ENCODE assay signal across 14 cellular contexts in genomic region chr19:6710273-6711077, GRCh38. TPM values are rescaled to one million over a fixed set of nuclear protein-coding genes. Genes with fewer than 3 reads are reported as not detected.
DNase-seq lines count a peak whose midpoint lies in the region; ATAC-seq, FAIRE-seq and TF ChIP-seq lines count a peak whose summit lies in the region.
"Had no signal": no experiment of that assay in that cellular context is flagged by ENCODE, and none has a peak within 500 bp of the region (broad histone marks: within the 10 kb centered on the region; RNA-seq: fewer than 3 reads in every experiment).

No MANE protein-coding gene starts in this region.

- H3K27ac Mint-ChIP-seq in CD14-positive monocyte = peak overlapping the region in 1 of 7 donors; percentile 30
- H3K27ac Mint-ChIP-seq in activated CD8-positive, alpha-beta T cell treated with anti-CD3 and anti-CD28 coated beads for 36 hours = no peak overlapping the region

- POLR2A ChIA-PET in activated CD8-positive, alpha-beta T cell treated with anti-CD3 and anti-CD28 coated beads for 36 hours (lab: Charles Lee) = no interaction called here
- POLR2A ChIA-PET in HepG2 (lab: Yijun Ruan, JAX) = interaction anchor here (1.2 to 1.6 kb wide), 2 partner anchors 15 to 20 kb away, joined by 3 to 5 read pairs; no protein-coding TSS in a partner anchor

- H2AFZ ChIP-seq in HepG2 (ENCODE audit: low read length) = no peak overlapping the region

- TF ChIP-seq POLR2A in HepG2 (IDR thresholded peaks at IDR 0.05; ENCODE audit: insufficient read depth in 1 of 2, low read depth in 2 of 2, low read length in 2 of 2) = peak in 1 of 2 experiments; percentile 46; a peak in 1 of 4 replicates

- DNase-seq in CD14-positive monocyte (ENCODE audit: low spot score) (peak; percentile 56), GM10266 (ENCODE audit: extremely low spot score) (no peak), HepG2 (ENCODE audit: low spot score) (no peak), NCI-H2196 treated with DMSO at 0.1 percent for 48 hours (lab: John Stamatoyannopoulos, UW; ENCODE audit: unreplicated experiment) (no peak), OCI-M2 (lab: John Stamatoyannopoulos, UW; ENCODE audit: unreplicated experiment) (no peak)
- peak; percentile 35 for DNase-seq in activated CD8-positive, alpha-beta T cell treated with anti-CD3 and anti-CD28 coated beads for 36 hours
- DNase-seq: activated CD8-positive, alpha-beta memory T cell treated with anti-CD3 and anti-CD28 coated beads for 24 hours; NCI-H446 treated with DMSO at 0.1 percent for 48 hours; stimulated activated CD4-positive, alpha-beta T cell treated with anti-CD3 and anti-CD28 coated beads, Interleukin-4, amount 100 ng/mL, for 1 hour had no signal

- ATAC-seq in activated CD8-positive, alpha-beta T cell treated with anti-CD3 and anti-CD28 coated beads for 36 hours = peak; percentile 28
- ATAC-seq in HepG2 (no peak), HG03342 (IDR thresholded peaks at IDR 0.05; ENCODE audit: unreplicated experiment) (no peak), GM18861 (IDR thresholded peaks at IDR 0.05; ENCODE audit: unreplicated experiment) (no peak)
- ATAC-seq: esophagus mucosa had no signal

- in situ Hi-C loops in HepG2 (cut with HindIII; ENCODE audit: extremely low pct_ligation_motif_present, low pct_unique_long_range_greater_than_20kb) = no loop called here

- no TSS peak for BruUV-seq in HepG2 (replicated peaks; lab: Mats Ljungman, UMichigan)

- no peak overlapping the region for H3K4me2 ChIP-seq in HepG2 (ENCODE audit: low read depth, low read length)

- TF ChIP-seq RAD21 in HepG2 (CRISPR knock-in tag; IDR thresholded peaks at IDR 0.05) = no peak

- H3K9me3 ChIP-seq in HepG2 (ENCODE audit: low read length) = no peaks in the 10 kb centered on the region
- H3K9me3 ChIP-seq: SJSA1 had no signal

- WGBS in HepG2 (ENCODE audit: low lambda C conversion rate) = 97% methylated on average over 30 of the region's 30 CpGs

- peaks cover 9% of the 10 kb centered on the region for H3K4me1 Mint-ChIP-seq in CD14-positive monocyte
- H3K4me1 Mint-ChIP-seq in activated CD8-positive, alpha-beta T cell treated with anti-CD3 and anti-CD28 coated beads for 36 hours (ENCODE audit: low read depth) = peaks cover 11% of the 10 kb centered on the region

- H3K27me3 Mint-ChIP-seq in CD14-positive monocyte (ENCODE audit: low read depth in 3 of 3) = peaks cover 43 to 55% (median 44%) of the 10 kb centered on the region in 3 donors
- peaks cover 21% of the 10 kb centered on the region for H3K27me3 Mint-ChIP-seq in activated CD8-positive, alpha-beta T cell treated with anti-CD3 and anti-CD28 coated beads for 36 hours

- H3K4me3 Mint-ChIP-seq in CD14-positive monocyte = peak overlapping the region in 1 of 2 donors; percentile 75
- H3K4me3 Mint-ChIP-seq in activated CD8-positive, alpha-beta T cell treated with anti-CD3 and anti-CD28 coated beads for 36 hours = no peak overlapping the region

- TF ChIP-seq CTCF in CD14-positive monocyte (IDR thresholded peaks at IDR 0.05) = peak; percentile 49
- TF ChIP-seq CTCF in GM10266 (IDR thresholded peaks at IDR 0.05; ENCODE audit: control insufficient read depth, insufficient read depth, low read depth, missing control alignments) = peak; percentile 53
- no peak for TF ChIP-seq CTCF in activated CD8-positive, alpha-beta T cell treated with anti-CD3 and anti-CD28 coated beads for 36 hours (IDR thresholded peaks at IDR 0.05)
- no peak for TF ChIP-seq CTCF in HepG2 (CRISPR knock-in tag; IDR thresholded peaks at IDR 0.05)

- H3K9me3 Mint-ChIP-seq in CD14-positive monocyte = peaks cover 0 to 12% (median 0%) of the 10 kb centered on the region in 7 donors
- H3K9me3 Mint-ChIP-seq in activated CD8-positive, alpha-beta T cell treated with anti-CD3 and anti-CD28 coated beads for 36 hours = no peaks in the 10 kb centered on the region

- no peak overlapping the region for H3K9ac ChIP-seq in HepG2 (ENCODE audit: insufficient read depth, low read depth, low read length)

- H4K20me1 ChIP-seq in HepG2 (ENCODE audit: insufficient read depth, low read length) = peaks cover 73% of the 10 kb centered on the region

- H3K4me3 ChIP-seq in HepG2 (replicated peaks in 1 of 3; ENCODE audit: insufficient read depth in 1 of 3, low read depth in 2 of 3, low read length in 3 of 3) = no peak overlapping the region
- H3K4me3 ChIP-seq: SJSA1 had no signal

- FAIRE-seq in HepG2 (lab: Jason Lieb, UNC) = no peak

- H3K27me3 ChIP-seq in HepG2 (ENCODE audit: control insufficient read depth in 1 of 2, insufficient read depth in 2 of 2, low read length in 2 of 2) = no peaks in the 10 kb centered on the region

- no peaks in the 10 kb centered on the region for H3K79me2 ChIP-seq in HepG2 (ENCODE audit: insufficient read depth, low read length)

- TF ChIP-seq EP300 in HepG2 (IDR thresholded peaks at IDR 0.05; ENCODE audit: low read depth in 2 of 2, low read length in 2 of 2) (no peak), HepG2 (CRISPR knock-in tag; IDR thresholded peaks at IDR 0.05; ENCODE audit: borderline replicate concordance) (no peak)

- peaks cover 32 to 79% of the 10 kb centered on the region in 2 experiments for H3K36me3 ChIP-seq in HepG2 (replicated peaks in 1 of 2; ENCODE audit: control insufficient read depth in 1 of 2, insufficient read depth in 2 of 2, low read length in 2 of 2)
- H3K36me3 ChIP-seq: SJSA1 had no signal

- no peak overlapping the region for H3K27ac ChIP-seq in HepG2 (ENCODE audit: extremely low read length, insufficient read depth, low read length)
- H3K27ac ChIP-seq: SJSA1 had no signal

- CTCF ChIA-PET in activated CD8-positive, alpha-beta T cell treated with anti-CD3 and anti-CD28 coated beads for 36 hours (lab: Charles Lee) = interaction anchor here (1.0 kb wide), 2 partner anchors 32 to 76 kb away, joined by 3 to 4 read pairs; no protein-coding TSS in a partner anchor
- CTCF ChIA-PET in HepG2 (lab: Yijun Ruan, JAX; ENCODE audit: low intra/inter-chr PET ratio, low total read pairs) = no interaction called here

- no peaks in the 10 kb centered on the region for H3K36me3 Mint-ChIP-seq in CD14-positive monocyte
- no peaks in the 10 kb centered on the region for H3K36me3 Mint-ChIP-seq in activated CD8-positive, alpha-beta T cell treated with anti-CD3 and anti-CD28 coated beads for 36 hours (ENCODE audit: low read depth)

- intact Hi-C loops in CD14-positive monocyte (cut with micrococcal nuclease) = loop anchor here in 1 of 2 donors (5.0 kb wide), 1 partner anchor 78 kb away; no protein-coding TSS in a partner anchor
- intact Hi-C loops in activated CD8-positive, alpha-beta T cell treated with anti-CD3 and anti-CD28 coated beads for 36 hours (cut with micrococcal nuclease) = no loop called here
- intact Hi-C loops in HepG2 (cut with micrococcal nuclease; ENCODE audit: unreplicated experiment) = no loop called here

- H3K4me1 ChIP-seq in HepG2 (ENCODE audit: insufficient read depth, low read length) = 0 out of 2 replicates have a peak, but pooled peaks cover 23% of the 10 kb centered on the region
- H3K4me1 ChIP-seq: SJSA1 had no signal

RNA-seq across cellular contexts. Expression of gene C3, which starts 10.0 kb away (rescaled TPM):
- polyA plus RNA-seq in CD14-positive monocyte (1 to 10 TPM; 2.4 to 3.2 TPM), HepG2 (2011; rRNA removed) (6,272 and 9,798 TPM in 2 replicates)
- total RNA-seq in activated CD8-positive, alpha-beta T cell treated with anti-CD3 and anti-CD28 coated beads for 36 hours = 1 to 10 TPM in 1 of 2 experiments, under 1 TPM in 1; 0.34 to 1.1 TPM
- total RNA-seq in HepG2 (2016; rRNA removed; fragmentation: Illumina TruSeq; extraction: Trizol) = 700 and 1,455 TPM in 2 replicates
- total RNA-seq in HepG2 (2016; cell fraction: cytosol; rRNA removed; fragmentation: Illumina TruSeq; extraction: Trizol; ENCODE audit: low read depth) = 160 and 192 TPM in 2 replicates
- total RNA-seq in HepG2 (2016; cell fraction: insoluble cytoplasmic fraction; rRNA removed; fragmentation: Illumina TruSeq; extraction: Trizol) = 643 and 1,412 TPM in 2 replicates
- 268 and 291 TPM in 2 replicates for total RNA-seq in HepG2 (2016; cell fraction: membrane; rRNA removed; fragmentation: Illumina TruSeq; extraction: Trizol)
- 1,410 and 1,846 TPM in 2 replicates for total RNA-seq in HepG2 (2016; cell fraction: nucleus; rRNA removed; fragmentation: Illumina TruSeq; extraction: Trizol)
- polyA plus RNA-seq in HepG2 (2011; cell fraction: cytosol; rRNA removed) = 4,601 and 7,618 TPM in 2 replicates
- polyA plus RNA-seq in HepG2 (2011; cell fraction: nucleus; rRNA removed) = 6,023 and 6,891 TPM in 2 replicates
- 3,859 and 6,494 TPM in 2 replicates for polyA plus RNA-seq in HepG2 (2012)
- 195 and 210 TPM in 2 replicates for polyA plus RNA-seq in HepG2 (2016; cell fraction: cytosol; fragmentation: Illumina TruSeq; extraction: Trizol; ENCODE audit: low read depth)
- polyA plus RNA-seq in HepG2 (2016; cell fraction: insoluble cytoplasmic fraction; fragmentation: Illumina TruSeq; extraction: Trizol; ENCODE audit: low read depth) = 903 and 1,023 TPM in 2 replicates
- 286 and 340 TPM in 2 replicates for polyA plus RNA-seq in HepG2 (2016; cell fraction: membrane; fragmentation: Illumina TruSeq; extraction: Trizol; ENCODE audit: low read depth)
- 3,631 and 3,793 TPM in 2 replicates for polyA plus RNA-seq in HepG2 (2016; cell fraction: nucleus; fragmentation: Illumina TruSeq; extraction: Trizol; ENCODE audit: insufficient read depth, low read depth)
- 785 and 9,683 TPM in 2 replicates for polyA minus RNA-seq in HepG2 (2011; rRNA and poly(A)+ RNA removed; ENCODE audit: low replicate concordance)
- polyA minus RNA-seq in HepG2 (2011; cell fraction: cytosol; rRNA and poly(A)+ RNA removed) = 2,000 and 4,520 TPM in 2 replicates
- 1,680 and 2,385 TPM in 2 replicates for polyA minus RNA-seq in HepG2 (2011; cell fraction: nucleus; rRNA and poly(A)+ RNA removed)
- total RNA-seq: SJSA1 had no signal

RNA-seq across cellular contexts. Expression of gene GPR108, which starts 26.9 kb away (rescaled TPM):
- polyA plus RNA-seq in CD14-positive monocyte (100 to 1,000 TPM; 129 to 147 TPM), HepG2 (2011; rRNA removed) (63.0 and 69.7 TPM in 2 replicates)
- total RNA-seq in activated CD8-positive, alpha-beta T cell treated with anti-CD3 and anti-CD28 coated beads for 36 hours = 10 to 100 TPM; 58.2 to 64.8 TPM
- total RNA-seq in HepG2 (2016; rRNA removed; fragmentation: Illumina TruSeq; extraction: Trizol) = 24.1 and 36.4 TPM in 2 replicates
- 38.0 and 46.7 TPM in 2 replicates for total RNA-seq in HepG2 (2016; cell fraction: cytosol; rRNA removed; fragmentation: Illumina TruSeq; extraction: Trizol; ENCODE audit: low read depth)
- total RNA-seq in HepG2 (2016; cell fraction: insoluble cytoplasmic fraction; rRNA removed; fragmentation: Illumina TruSeq; extraction: Trizol) = 17.4 and 36.4 TPM in 2 replicates
- 50.7 and 59.0 TPM in 2 replicates for total RNA-seq in HepG2 (2016; cell fraction: membrane; rRNA removed; fragmentation: Illumina TruSeq; extraction: Trizol)
- 28.9 and 37.5 TPM in 2 replicates for total RNA-seq in HepG2 (2016; cell fraction: nucleus; rRNA removed; fragmentation: Illumina TruSeq; extraction: Trizol)
- polyA plus RNA-seq in HepG2 (2011; cell fraction: cytosol; rRNA removed) = 52.1 and 59.5 TPM in 2 replicates
- 207 and 243 TPM in 2 replicates for polyA plus RNA-seq in HepG2 (2011; cell fraction: nucleus; rRNA removed)
- 28.8 and 45.1 TPM in 2 replicates for polyA plus RNA-seq in HepG2 (2012)
- polyA plus RNA-seq in HepG2 (2016; cell fraction: cytosol; fragmentation: Illumina TruSeq; extraction: Trizol; ENCODE audit: low read depth) = 45.8 and 48.0 TPM in 2 replicates
- polyA plus RNA-seq in HepG2 (2016; cell fraction: insoluble cytoplasmic fraction; fragmentation: Illumina TruSeq; extraction: Trizol; ENCODE audit: low read depth) = 22.1 and 29.5 TPM in 2 replicates
- polyA plus RNA-seq in HepG2 (2016; cell fraction: membrane; fragmentation: Illumina TruSeq; extraction: Trizol; ENCODE audit: low read depth) = 52.9 and 59.3 TPM in 2 replicates
- polyA plus RNA-seq in HepG2 (2016; cell fraction: nucleus; fragmentation: Illumina TruSeq; extraction: Trizol; ENCODE audit: insufficient read depth, low read depth) = 87.3 and 93.9 TPM in 2 replicates
- polyA minus RNA-seq in HepG2 (2011; rRNA and poly(A)+ RNA removed; ENCODE audit: low replicate concordance) = 154 and 189 TPM in 2 replicates
- 18.7 and 18.9 TPM in 2 replicates for polyA minus RNA-seq in HepG2 (2011; cell fraction: cytosol; rRNA and poly(A)+ RNA removed)
- 28.3 and 32.7 TPM in 2 replicates for polyA minus RNA-seq in HepG2 (2011; cell fraction: nucleus; rRNA and poly(A)+ RNA removed)

RNA-seq across cellular contexts. Expression of gene TRIP10, which starts 29.0 kb away (rescaled TPM):
- polyA plus RNA-seq in CD14-positive monocyte (1 to 10 TPM; 1.5 to 1.9 TPM), HepG2 (2011; rRNA removed) (33.2 and 39.4 TPM in 2 replicates)
- 10 to 100 TPM; 33.8 to 34.3 TPM for total RNA-seq in activated CD8-positive, alpha-beta T cell treated with anti-CD3 and anti-CD28 coated beads for 36 hours
- total RNA-seq in HepG2 (2016; rRNA removed; fragmentation: Illumina TruSeq; extraction: Trizol) = 24.1 and 32.5 TPM in 2 replicates
- 14.5 and 17.4 TPM in 2 replicates for total RNA-seq in HepG2 (2016; cell fraction: cytosol; rRNA removed; fragmentation: Illumina TruSeq; extraction: Trizol; ENCODE audit: low read depth)
- 21.0 and 35.2 TPM in 2 replicates for total RNA-seq in HepG2 (2016; cell fraction: insoluble cytoplasmic fraction; rRNA removed; fragmentation: Illumina TruSeq; extraction: Trizol)
- total RNA-seq in HepG2 (2016; cell fraction: membrane; rRNA removed; fragmentation: Illumina TruSeq; extraction: Trizol) = 24.2 and 24.9 TPM in 2 replicates
- 15.8 and 19.9 TPM in 2 replicates for total RNA-seq in HepG2 (2016; cell fraction: nucleus; rRNA removed; fragmentation: Illumina TruSeq; extraction: Trizol)
- 27.2 and 31.9 TPM in 2 replicates for polyA plus RNA-seq in HepG2 (2011; cell fraction: cytosol; rRNA removed)
- polyA plus RNA-seq in HepG2 (2011; cell fraction: nucleus; rRNA removed) = 93.2 and 99.5 TPM in 2 replicates
- 45.5 and 60.4 TPM in 2 replicates for polyA plus RNA-seq in HepG2 (2012)
- polyA plus RNA-seq in HepG2 (2016; cell fraction: cytosol; fragmentation: Illumina TruSeq; extraction: Trizol; ENCODE audit: low read depth) = 20.7 and 22.0 TPM in 2 replicates
- polyA plus RNA-seq in HepG2 (2016; cell fraction: insoluble cytoplasmic fraction; fragmentation: Illumina TruSeq; extraction: Trizol; ENCODE audit: low read depth) = 32.6 and 39.0 TPM in 2 replicates
- polyA plus RNA-seq in HepG2 (2016; cell fraction: membrane; fragmentation: Illumina TruSeq; extraction: Trizol; ENCODE audit: low read depth) = 29.2 and 30.7 TPM in 2 replicates
- polyA plus RNA-seq in HepG2 (2016; cell fraction: nucleus; fragmentation: Illumina TruSeq; extraction: Trizol; ENCODE audit: insufficient read depth, low read depth) = 79.8 and 91.2 TPM in 2 replicates
- 17.1 and 24.3 TPM in 2 replicates for polyA minus RNA-seq in HepG2 (2011; rRNA and poly(A)+ RNA removed; ENCODE audit: low replicate concordance)
- polyA minus RNA-seq in HepG2 (2011; cell fraction: cytosol; rRNA and poly(A)+ RNA removed) = 14.9 and 15.0 TPM in 2 replicates
- 19.4 and 20.3 TPM in 2 replicates for polyA minus RNA-seq in HepG2 (2011; cell fraction: nucleus; rRNA and poly(A)+ RNA removed)

RNA-seq across cellular contexts. Expression of gene TNFSF14, which starts 40.5 kb away (rescaled TPM):
- 1 to 10 TPM in 1 of 2 donors, under 1 TPM in 1; 0.81 to 4.5 TPM for polyA plus RNA-seq in CD14-positive monocyte
- total RNA-seq in activated CD8-positive, alpha-beta T cell treated with anti-CD3 and anti-CD28 coated beads for 36 hours = 10 to 100 TPM; 41.7 to 43.8 TPM
- 0.17 and 0.49 TPM in 2 replicates for total RNA-seq in HepG2 (2016; rRNA removed; fragmentation: Illumina TruSeq; extraction: Trizol)
- 0.09 and 0.10 TPM in 2 replicates for total RNA-seq in HepG2 (2016; cell fraction: cytosol; rRNA removed; fragmentation: Illumina TruSeq; extraction: Trizol; ENCODE audit: low read depth)
- 0.10 and 0.69 TPM in 2 replicates for total RNA-seq in HepG2 (2016; cell fraction: insoluble cytoplasmic fraction; rRNA removed; fragmentation: Illumina TruSeq; extraction: Trizol)
- 0.10 and 0.15 TPM in 2 replicates for total RNA-seq in HepG2 (2016; cell fraction: membrane; rRNA removed; fragmentation: Illumina TruSeq; extraction: Trizol)
- 0.88 and 1.2 TPM in 2 replicates for total RNA-seq in HepG2 (2016; cell fraction: nucleus; rRNA removed; fragmentation: Illumina TruSeq; extraction: Trizol)
- 9.1 and 10.0 TPM in 2 replicates for polyA plus RNA-seq in HepG2 (2011; rRNA removed)
- 1.9 and 2.2 TPM in 2 replicates for polyA plus RNA-seq in HepG2 (2011; cell fraction: cytosol; rRNA removed)
- 37.9 and 38.9 TPM in 2 replicates for polyA plus RNA-seq in HepG2 (2011; cell fraction: nucleus; rRNA removed)
- 1.7 and 3.2 TPM in 2 replicates for polyA plus RNA-seq in HepG2 (2012)
- polyA plus RNA-seq in HepG2 (2016; cell fraction: cytosol; fragmentation: Illumina TruSeq; extraction: Trizol; ENCODE audit: low read depth) = 0.03 and 0.10 TPM in 2 replicates
- polyA plus RNA-seq in HepG2 (2016; cell fraction: insoluble cytoplasmic fraction; fragmentation: Illumina TruSeq; extraction: Trizol; ENCODE audit: low read depth) = 0.17 TPM in 2 replicates
- polyA plus RNA-seq in HepG2 (2016; cell fraction: membrane; fragmentation: Illumina TruSeq; extraction: Trizol; ENCODE audit: low read depth) = 0.11 and 0.23 TPM in 2 replicates
- polyA plus RNA-seq in HepG2 (2016; cell fraction: nucleus; fragmentation: Illumina TruSeq; extraction: Trizol; ENCODE audit: insufficient read depth, low read depth) = 7.9 and 8.1 TPM in 2 replicates
- polyA minus RNA-seq in HepG2 (2011; rRNA and poly(A)+ RNA removed; ENCODE audit: low replicate concordance) = 0.68 and 5.9 TPM in 2 replicates
- 0.30 and 0.70 TPM in 2 replicates for polyA minus RNA-seq in HepG2 (2011; cell fraction: cytosol; rRNA and poly(A)+ RNA removed)
- polyA minus RNA-seq in HepG2 (2011; cell fraction: nucleus; rRNA and poly(A)+ RNA removed) = 10.8 and 14.2 TPM in 2 replicates
- total RNA-seq: M059J, SJSA1 had no signal

RNA-seq across cellular contexts. Expression of gene SH2D3A, which starts 56.8 kb away (rescaled TPM):
- not detected for polyA plus RNA-seq in CD14-positive monocyte
- total RNA-seq in activated CD8-positive, alpha-beta T cell treated with anti-CD3 and anti-CD28 coated beads for 36 hours = 10 to 100 TPM; 20.6 to 20.9 TPM
- 0.60 and 1.0 TPM in 2 replicates for total RNA-seq in HepG2 (2016; rRNA removed; fragmentation: Illumina TruSeq; extraction: Trizol)
- 0.61 and 1.1 TPM in 2 replicates for total RNA-seq in HepG2 (2016; cell fraction: cytosol; rRNA removed; fragmentation: Illumina TruSeq; extraction: Trizol; ENCODE audit: low read depth)
- total RNA-seq in HepG2 (2016; cell fraction: insoluble cytoplasmic fraction; rRNA removed; fragmentation: Illumina TruSeq; extraction: Trizol) = 0.82 and 1.2 TPM in 2 replicates
- total RNA-seq in HepG2 (2016; cell fraction: membrane; rRNA removed; fragmentation: Illumina TruSeq; extraction: Trizol) = 1.00 and 1.4 TPM in 2 replicates
- 0.81 and 1.2 TPM in 2 replicates for total RNA-seq in HepG2 (2016; cell fraction: nucleus; rRNA removed; fragmentation: Illumina TruSeq; extraction: Trizol)
- 1.8 and 2.2 TPM in 2 replicates for polyA plus RNA-seq in HepG2 (2011; rRNA removed)
- 0.97 and 1.7 TPM in 2 replicates for polyA plus RNA-seq in HepG2 (2011; cell fraction: cytosol; rRNA removed)
- polyA plus RNA-seq in HepG2 (2011; cell fraction: nucleus; rRNA removed) = 2.5 and 3.9 TPM in 2 replicates
- polyA plus RNA-seq in HepG2 (2012) = 1.7 and 1.9 TPM in 2 replicates
- polyA plus RNA-seq in HepG2 (2016; cell fraction: cytosol; fragmentation: Illumina TruSeq; extraction: Trizol; ENCODE audit: low read depth) = 0.81 and 0.84 TPM in 2 replicates
- polyA plus RNA-seq in HepG2 (2016; cell fraction: insoluble cytoplasmic fraction; fragmentation: Illumina TruSeq; extraction: Trizol; ENCODE audit: low read depth) = 1.0 and 1.5 TPM in 2 replicates
- polyA plus RNA-seq in HepG2 (2016; cell fraction: membrane; fragmentation: Illumina TruSeq; extraction: Trizol; ENCODE audit: low read depth) = 0.56 and 0.95 TPM in 2 replicates
- polyA plus RNA-seq in HepG2 (2016; cell fraction: nucleus; fragmentation: Illumina TruSeq; extraction: Trizol; ENCODE audit: insufficient read depth, low read depth) = 1.2 and 2.2 TPM in 2 replicates
- 2.2 and 18.7 TPM in 2 replicates for polyA minus RNA-seq in HepG2 (2011; rRNA and poly(A)+ RNA removed; ENCODE audit: low replicate concordance)
- 0.70 and 0.89 TPM in 2 replicates for polyA minus RNA-seq in HepG2 (2011; cell fraction: cytosol; rRNA and poly(A)+ RNA removed)
- 2.1 and 2.3 TPM in 2 replicates for polyA minus RNA-seq in HepG2 (2011; cell fraction: nucleus; rRNA and poly(A)+ RNA removed)
- total RNA-seq: M059J, SJSA1 had no signal

Comparison
In these comparisons a context has a peak if more than half of its experiments do, and no peak if none do; other contexts are left out.
1. DNase-seq: peak in CD14-positive monocyte (single experiment) and activated CD8-positive, alpha-beta T cell treated with anti-CD3 and anti-CD28 coated beads for 36 hours (single experiment); none in GM10266 (single experiment), HepG2 (single experiment), NCI-H2196 treated with DMSO at 0.1 percent for 48 hours (single experiment) and OCI-M2 (single experiment).
2. CTCF ChIP-seq: peak in CD14-positive monocyte (single experiment) and GM10266 (single experiment); none in activated CD8-positive, alpha-beta T cell treated with anti-CD3 and anti-CD28 coated beads for 36 hours (single experiment) and HepG2 (single experiment).
3. RNA of gene C3, which starts 10.0 kb away (total RNA-seq): 160 to 1,846 TPM in HepG2; 0.34 to 1.1 TPM in activated CD8-positive, alpha-beta T cell treated with anti-CD3 and anti-CD28 coated beads for 36 hours; every median in the first group is over 10 times any median in the second.